In genomic region chr7:24946467-24946866, GRCh38 we compare ENCODE assay signal across 22 cellular contexts.
"Had no signal": no experiment of that assay in that cellular context is flagged by ENCODE, and none has a peak within 500 bp of the region (broad histone marks: within the 10 kb centered on the region; RNA-seq: fewer than 3 reads in every experiment).

No MANE protein-coding gene starts in this region.

- H3K9me3 ChIP-seq: esophagus squamous epithelium, heart right ventricle, left lung, stomach, thyroid gland had no signal

- H2AFZ ChIP-seq: neural progenitor cell, parathyroid adenoma had no signal

- H3K27ac Mint-ChIP-seq: neural progenitor cell; progenitor cell of endocrine pancreas; stimulated activated effector memory CD8-positive, alpha-beta T cell treated with anti-CD3 and anti-CD28 coated beads, Interleukin-12 subunit alpha, Interleukin-12 subunit beta, amount 100 ng/mL, for 72 hours had no signal

- H3K36me3 Mint-ChIP-seq: naive thymus-derived CD8-positive, alpha-beta T cell; stimulated activated effector memory CD8-positive, alpha-beta T cell treated with anti-CD3 and anti-CD28 coated beads, Interleukin-12 subunit alpha, Interleukin-12 subunit beta, amount 100 ng/mL, for 72 hours had no signal

- ATAC-seq: effector memory CD8-positive, alpha-beta T cell; heart right ventricle; left cardiac atrium; left lung; naive thymus-derived CD8-positive, alpha-beta T cell; sciatic nerve; stimulated activated effector memory CD8-positive, alpha-beta T cell treated with anti-CD3 and anti-CD28 coated beads, Interleukin-12 subunit alpha, Interleukin-12 subunit beta, amount 100 ng/mL, for 72 hours had no signal

- H3K27ac ChIP-seq: coronary artery, esophagus squamous epithelium, heart right ventricle, left lung, neural progenitor cell, parathyroid adenoma, stomach, thyroid gland had no signal

- H3K36me3 ChIP-seq: esophagus squamous epithelium, heart right ventricle, left lung, neural progenitor cell, stomach, thyroid gland had no signal

- DNase-seq: dermis blood vessel endothelial cell; effector memory CD8-positive, alpha-beta T cell; erythroblast; esophagus squamous epithelium; foreskin melanocyte; glutamatergic neuron; heart right ventricle; hippocampal formation; left cardiac atrium; left lung; naive thymus-derived CD8-positive, alpha-beta T cell; stimulated activated CD4-positive, alpha-beta T cell treated with anti-CD3 and anti-CD28 coated beads, Interleukin-2, amount 100 ng/mL, for 24 hours; stimulated activated CD4-positive, alpha-beta T cell treated with anti-CD3 and anti-CD28 coated beads, Interleukin-4, amount 100 ng/mL, for 24 hours; stimulated activated naive CD4-positive, alpha-beta T cell treated with Interleukin-2 at 50 U/mL for 16 hours; stomach; thyroid gland had no signal

- H3K9me3 Mint-ChIP-seq: effector memory CD8-positive, alpha-beta T cell; neural progenitor cell; stimulated activated effector memory CD8-positive, alpha-beta T cell treated with anti-CD3 and anti-CD28 coated beads, Interleukin-12 subunit alpha, Interleukin-12 subunit beta, amount 100 ng/mL, for 72 hours had no signal

- H3K27me3 Mint-ChIP-seq: effector memory CD8-positive, alpha-beta T cell; naive thymus-derived CD8-positive, alpha-beta T cell; progenitor cell of endocrine pancreas had no signal

- H3K4me1 ChIP-seq: esophagus squamous epithelium, heart right ventricle, left lung, thyroid gland had no signal

- H3K4me3 Mint-ChIP-seq: effector memory CD8-positive, alpha-beta T cell; naive thymus-derived CD8-positive, alpha-beta T cell; neural progenitor cell; stimulated activated effector memory CD8-positive, alpha-beta T cell treated with anti-CD3 and anti-CD28 coated beads, Interleukin-12 subunit alpha, Interleukin-12 subunit beta, amount 100 ng/mL, for 72 hours had no signal

- H3K4me3 ChIP-seq: coronary artery, esophagus squamous epithelium, heart right ventricle, left lung, neural progenitor cell, stomach, thyroid gland had no signal

- H3K4me2 ChIP-seq: neural progenitor cell had no signal

- H3K9ac ChIP-seq: neural progenitor cell, parathyroid adenoma had no signal

- H3K27me3 ChIP-seq: esophagus squamous epithelium, heart right ventricle, left lung, neural progenitor cell, stomach, thyroid gland had no signal
